In the genomic region with DNA sequence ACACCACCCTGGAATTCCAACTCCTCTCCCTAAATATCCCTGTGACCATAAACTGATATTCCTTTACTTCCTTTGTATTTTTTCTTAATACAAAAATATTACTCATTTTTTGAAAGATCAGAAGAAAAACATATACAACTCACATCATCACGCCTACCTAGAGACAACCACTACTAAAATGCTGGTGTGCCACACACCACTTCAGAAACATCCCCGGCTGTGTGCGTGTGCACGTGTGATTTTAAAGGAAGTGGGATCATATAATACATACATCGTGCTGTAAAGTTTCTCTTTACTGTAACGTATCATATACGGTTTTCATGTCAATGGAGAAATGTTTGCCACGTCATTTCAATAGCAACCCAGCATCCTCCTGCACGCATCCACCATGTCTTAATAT, we compare ENCODE assay signal across 14 cellular contexts.
DNase-seq lines count a peak whose midpoint lies in the region; ATAC-seq and TF ChIP-seq lines count a peak whose summit lies in the region.
"Had no signal": no experiment of that assay in that cellular context is flagged by ENCODE, and none has a peak within 500 bp of the region (broad histone marks: within the 10 kb centered on the region; RNA-seq: fewer than 3 reads in every experiment).

No MANE protein-coding gene starts in this region.

- no peaks in the 10 kb centered on the region for H3K36me3 Mint-ChIP-seq in activated CD8-positive, alpha-beta T cell treated with anti-CD3 and anti-CD28 coated beads, Interleukin-2, amount 10 ng/mL, durations not matched to agents 7 days and 5 days (ENCODE audit: low read depth)
- H3K36me3 Mint-ChIP-seq: CD4-positive, alpha-beta memory T cell had no signal

- POLR2A ChIA-PET in HEK293 (lab: Yijun Ruan, JAX), result no interaction called here
- POLR2A ChIA-PET in activated CD8-positive, alpha-beta T cell treated with anti-CD3 and anti-CD28 coated beads, Interleukin-2, amount 10 ng/mL, durations not matched to agents 7 days and 5 days (lab: Charles Lee), result no interaction called here

- H3K9me3 Mint-ChIP-seq in activated CD8-positive, alpha-beta T cell treated with anti-CD3 and anti-CD28 coated beads, Interleukin-2, amount 10 ng/mL, durations not matched to agents 7 days and 5 days (ENCODE audit: insufficient read depth), result no peaks in the 10 kb centered on the region
- H3K9me3 Mint-ChIP-seq: CD4-positive, alpha-beta memory T cell had no signal

- no peak for TF ChIP-seq CTCF in HEK293 (tag by site-specific recombination; IDR thresholded peaks at IDR 0.05)

- no peak for ATAC-seq in activated CD8-positive, alpha-beta T cell treated with anti-CD3 and anti-CD28 coated beads, Interleukin-2, amount 10 ng/mL, durations not matched to agents 7 days and 5 days
- ATAC-seq in GM19351 (IDR thresholded peaks at IDR 0.05; ENCODE audit: unreplicated experiment) (no peak), GM18868 (IDR thresholded peaks at IDR 0.05; ENCODE audit: unreplicated experiment) (no peak)

- no peak overlapping the region for H3K4me3 ChIP-seq in HEK293 (ENCODE audit: low read depth, low read length)
- no peak overlapping the region for H3K4me3 ChIP-seq in Jurkat, Clone E6-1 (ENCODE audit: low read length)
- H3K4me3 ChIP-seq: HAP-1 had no signal

- H3K36me3 ChIP-seq in HEK293 (ENCODE audit: control insufficient read depth in 2 of 2, insufficient read depth in 1 of 2, low read length in 2 of 2), result no peaks in the 10 kb centered on the region
- H3K36me3 ChIP-seq: HAP-1 had no signal

- peaks cover 19% of the 10 kb centered on the region for H3K4me1 Mint-ChIP-seq in activated CD8-positive, alpha-beta T cell treated with anti-CD3 and anti-CD28 coated beads, Interleukin-2, amount 10 ng/mL, durations not matched to agents 7 days and 5 days (ENCODE audit: low read depth)

- peak; percentile 72 for DNase-seq in Jurkat, Clone E6-1 (ENCODE audit: low read depth, low spot score)
- DNase-seq in activated CD8-positive, alpha-beta T cell treated with anti-CD3 and anti-CD28 coated beads, Interleukin-2, amount 10 ng/mL, durations not matched to agents 7 days and 5 days, result peak; percentile 25
- no peak for DNase-seq in SKM-1 treated with dmso at 0.1 percent for 144 hours (lab: John Stamatoyannopoulos, UW; ENCODE audit: unreplicated experiment)
- DNase-seq: C1 segment of cervical spinal cord; Calu3; CD4-positive, alpha-beta memory T cell; COR-L47; DMS53; DND-41; GOT3 had no signal

- H3K27me3 Mint-ChIP-seq in activated CD8-positive, alpha-beta T cell treated with anti-CD3 and anti-CD28 coated beads, Interleukin-2, amount 10 ng/mL, durations not matched to agents 7 days and 5 days (ENCODE audit: low read depth), result peaks cover 6% of the 10 kb centered on the region

- no peak overlapping the region for H3K27ac ChIP-seq in HEK293 (ENCODE audit: extremely low read depth, low read depth, low read length)

- CTCF ChIA-PET in HEK293 (lab: Yijun Ruan, JAX), result interaction anchor here (1.1 kb wide), 1 partner anchor 1712 kb away, joined by 3 read pairs; no protein-coding TSS in a partner anchor
- CTCF ChIA-PET in activated CD8-positive, alpha-beta T cell treated with anti-CD3 and anti-CD28 coated beads, Interleukin-2, amount 10 ng/mL, durations not matched to agents 7 days and 5 days (lab: Charles Lee), result no interaction called here

- H3K4me1 ChIP-seq in HEK293 (ENCODE audit: control insufficient read depth, insufficient read depth, low read length), result no peaks in the 10 kb centered on the region; the same call in 1 of the 2 replicates
- H3K4me1 ChIP-seq: HAP-1 had no signal

- H3K4me3 Mint-ChIP-seq in activated CD8-positive, alpha-beta T cell treated with anti-CD3 and anti-CD28 coated beads, Interleukin-2, amount 10 ng/mL, durations not matched to agents 7 days and 5 days, result no peak overlapping the region
- H3K4me3 Mint-ChIP-seq: CD4-positive, alpha-beta memory T cell had no signal

- no peak overlapping the region for H3K27ac Mint-ChIP-seq in activated CD8-positive, alpha-beta T cell treated with anti-CD3 and anti-CD28 coated beads, Interleukin-2, amount 10 ng/mL, durations not matched to agents 7 days and 5 days
- H3K27ac Mint-ChIP-seq: CD4-positive, alpha-beta memory T cell had no signal

- no peaks in the 10 kb centered on the region for H3K9me3 ChIP-seq in HEK293 (ENCODE audit: control insufficient read depth, insufficient read depth, low read depth, low read length)
- H3K9me3 ChIP-seq: HAP-1 had no signal

TF ChIP-seq in HEK293, 187 proteins besides CTCF, POLR2A, EP300 and RAD21:
- TF ChIP-seq ZNF266 (tag by site-specific recombination; IDR thresholded peaks at IDR 0.05; ENCODE audit: low read depth), result no peak
- TF ChIP-seq, protein P1, sequence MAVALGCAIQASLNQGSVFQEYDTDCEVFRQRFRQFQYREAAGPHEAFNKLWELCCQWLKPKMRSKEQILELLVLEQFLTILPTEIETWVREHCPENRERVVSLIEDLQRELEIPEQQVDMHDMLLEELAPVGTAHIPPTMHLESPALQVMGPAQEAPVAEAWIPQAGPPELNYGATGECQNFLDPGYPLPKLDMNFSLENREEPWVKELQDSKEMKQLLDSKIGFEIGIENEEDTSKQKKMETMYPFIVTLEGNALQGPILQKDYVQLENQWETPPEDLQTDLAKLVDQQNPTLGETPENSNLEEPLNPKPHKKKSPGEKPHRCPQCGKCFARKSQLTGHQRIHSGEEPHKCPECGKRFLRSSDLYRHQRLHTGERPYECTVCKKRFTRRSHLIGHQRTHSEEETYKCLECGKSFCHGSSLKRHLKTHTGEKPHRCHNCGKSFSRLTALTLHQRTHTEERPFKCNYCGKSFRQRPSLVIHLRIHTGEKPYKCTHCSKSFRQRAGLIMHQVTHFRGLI (tag by site-specific recombination; IDR thresholded peaks at IDR 0.05), result peak; percentile 85
